Comparison of ENCODE assay signal across 16 cellular contexts in genomic region chr1:6006882-6007281, GRCh38. TPM values are rescaled to one million over a fixed set of nuclear protein-coding genes. Genes with fewer than 3 reads are reported as not detected.
A peak's percentile ranks its signal among the peaks of the same experiment; 100 is the strongest.
DNase-seq lines count a peak whose midpoint lies in the region; ATAC-seq and TF ChIP-seq lines count a peak whose summit lies in the region.
"Had no signal": no experiment of that assay in that cellular context is flagged by ENCODE, and none has a peak within 500 bp of the region (broad histone marks: within the 10 kb centered on the region; RNA-seq: fewer than 3 reads in every experiment).

No MANE protein-coding gene starts in this region.

- POLR2A ChIA-PET in HEK293T (lab: Yijun Ruan, JAX) = no interaction called here

- H3K36me3 ChIP-seq in SK-N-MC (ENCODE audit: insufficient read depth, low read length) = no peaks in the 10 kb centered on the region

- peak; percentile 23 for DNase-seq in G401 (ENCODE audit: low spot score)
- no peak for DNase-seq in SK-N-MC (ENCODE audit: low read depth, low spot score)
- DNase-seq in cardiac septum (ENCODE audit: low spot score) = peak; percentile 78
- DNase-seq in omental fat pad (ENCODE audit: low spot score) = no peak
- DNase-seq in NCI-H526 (lab: John Stamatoyannopoulos, UW) = no peak
- no peak for DNase-seq in HEK293T (ENCODE audit: extremely low spot score)
- no peak for DNase-seq in cerebellum (ENCODE audit: low spot score)
- no peak for DNase-seq in T-helper 2 cell
- DNase-seq: activated CD4-positive, CD25-positive, alpha-beta regulatory T cell; activated gamma-delta T cell treated with Interleukin-2 at 50 U/mL for 16 hours; HCEC 1CT; NCI-H2029; NCI-H510A; SHP77 had no signal

- no peak overlapping the region for H3K9ac ChIP-seq in SK-N-MC (ENCODE audit: insufficient read length)
- H3K9ac ChIP-seq: KMS-11 had no signal

- no peak for TF ChIP-seq CTCF in omental fat pad (IDR thresholded peaks at IDR 0.05)

- peak; percentile 33 for ATAC-seq in omental fat pad (ENCODE audit: low FRiP score)

- no peaks in the 10 kb centered on the region for H3K9me3 ChIP-seq in SK-N-MC (ENCODE audit: low read depth, low read length)

- intact Hi-C loops in cardiac septum (cut with DNase I) = no loop called here

- in situ Hi-C loops in G401 (cut with HindIII; ENCODE audit: low sequenced_read_pairs) = no loop called here

- H3K4me3 ChIP-seq in SK-N-MC = peak overlapping the region; percentile 59
- H3K4me3 ChIP-seq: coronary artery had no signal

- peak overlapping the region; percentile 74 for H3K27ac ChIP-seq in SK-N-MC
- H3K27ac ChIP-seq: coronary artery, KMS-11 had no signal

- CTCF ChIA-PET in HEK293T (lab: Yijun Ruan, JAX) = no interaction called here

TF ChIP-seq in HEK293T, 16 proteins besides CTCF, POLR2A, EP300 and RAD21:
- TF ChIP-seq FOXA1 (IDR thresholded peaks at IDR 0.05) (no peak), CTBP1 (IDR thresholded peaks at IDR 0.05; ENCODE audit: borderline replicate concordance) (no peak), ZNF384 (IDR thresholded peaks at IDR 0.05) (no peak), FOXK2 (IDR thresholded peaks at IDR 0.05) (no peak), SP1 (IDR thresholded peaks at IDR 0.05) (no peak), TARDBP (IDR thresholded peaks at IDR 0.05) (no peak)

RNA-seq across cellular contexts. Expression of gene NPHP4, which starts 14.7 kb away (rescaled TPM):
- 7.6 and 9.8 TPM in 2 replicates for total RNA-seq in G401 (2014; rRNA removed; shearing (Covaris generic))
- total RNA-seq in cardiac septum = 6.6 TPM
- total RNA-seq in omental fat pad = 10 to 100 TPM; 13.7 to 29.3 (median 18.6) TPM
- total RNA-seq in cerebellum = 21.7 TPM

RNA-seq across cellular contexts. Expression of gene KCNAB2, which starts 38.8 kb away (rescaled TPM):
- total RNA-seq in G401 (2014; rRNA removed; shearing (Covaris generic)) = 0.71 and 1.8 TPM in 2 replicates
- total RNA-seq in cardiac septum (19.3 TPM), omental fat pad (10 to 100 TPM in 3 of 4 donors, 1 to 10 TPM in 1; 9.9 to 42.2 (median 17.0) TPM), cerebellum (6.4 TPM)

Comparison
In these comparisons a context has a peak if more than half of its experiments do, and no peak if none do; other contexts are left out.
1. DNase-seq: peak in G401 (single experiment) and cardiac septum (single experiment); none in SK-N-MC (single experiment), omental fat pad (single experiment), NCI-H526 (0 of 2), HEK293T (single experiment), cerebellum (single experiment) and T-helper 2 cell (0 of 5).